1 cellular context compared by ENCODE assay signal in genomic region chr2:127953849-127954248, GRCh38.
TF ChIP-seq lines count a peak whose summit lies in the region.

No MANE protein-coding gene starts in this region.

TF ChIP-seq in WTC11, 78 proteins besides CTCF, POLR2A, EP300 and RAD21 (continued from another document):
- TF ChIP-seq AR (CRISPR knock-in tag; IDR thresholded peaks at IDR 0.05) (no peak), ZNF396 (CRISPR knock-in tag; IDR thresholded peaks at IDR 0.05; ENCODE audit: borderline replicate concordance) (no peak)
TF ChIP-seq in WTC11: peak in this region for 1.
